In the genomic region with DNA sequence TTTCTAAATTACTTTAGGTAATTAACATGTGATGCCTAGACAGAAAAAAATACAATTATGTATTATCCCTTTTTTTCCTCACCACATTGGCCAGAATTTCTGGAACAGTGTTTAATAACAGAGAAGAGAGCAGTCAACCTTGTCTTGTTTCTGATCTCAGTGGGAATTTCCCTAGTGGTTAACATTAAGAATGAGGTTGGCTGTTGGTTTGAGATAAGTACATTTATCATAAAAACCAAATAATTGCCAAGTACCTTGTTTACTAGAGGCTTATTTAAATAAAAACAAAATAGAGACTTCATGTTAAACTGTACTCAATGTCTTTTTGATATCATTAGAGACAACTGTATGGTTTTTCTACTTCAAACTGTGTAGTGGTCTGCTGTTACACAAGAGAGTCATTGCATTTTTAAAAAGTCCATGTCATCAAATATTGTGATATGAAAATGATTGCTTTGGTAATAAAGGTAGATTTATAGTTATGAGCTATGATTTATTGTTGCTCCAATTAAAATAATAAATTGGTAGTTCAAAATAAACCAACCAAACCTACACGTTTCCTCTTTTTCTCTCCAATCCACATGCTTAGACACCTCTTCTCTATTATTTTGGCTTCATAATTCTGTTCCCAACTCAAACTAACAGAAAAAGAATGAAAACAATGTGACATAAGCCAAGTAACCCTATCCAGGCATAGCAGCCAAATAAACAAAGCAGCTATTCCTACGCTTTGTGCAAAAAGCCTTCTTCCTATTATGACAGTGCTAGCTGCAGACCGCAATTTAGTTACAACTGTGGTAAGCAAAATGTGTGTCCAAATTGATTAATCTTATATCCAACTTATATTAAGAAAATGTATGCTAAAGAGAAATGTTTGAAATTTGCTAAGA, we compare ENCODE assay signal across 8 cellular contexts. TPM values are rescaled to one million over a fixed set of nuclear protein-coding genes. Genes with fewer than 3 reads are reported as not detected.
DNase-seq lines count a peak whose midpoint lies in the region; ATAC-seq and TF ChIP-seq lines count a peak whose summit lies in the region.

No MANE protein-coding gene starts in this region.

- WGBS in mammary epithelial cell (ENCODE audit: low coverage, missing lambda C conversion rate) = 28% methylated on average over 3 of the region's 3 CpGs

- TF ChIP-seq CTCF in mammary epithelial cell (conservative IDR thresholded peaks at IDR 0.05 in 1 of 2, IDR thresholded peaks at IDR 0.05 in 1 of 2; ENCODE audit: extremely low read depth in 1 of 2, insufficient read depth in 1 of 2, low read depth in 1 of 2, low read length in 2 of 2) (no peak), nephron (IDR thresholded peaks at IDR 0.05; ENCODE audit: unreplicated experiment in 3 of 3) (no peak)

- H2AFZ ChIP-seq in mammary epithelial cell (ENCODE audit: low read depth, low read length) = peak overlapping the region; percentile 71

- CTCF ChIA-PET in mammary epithelial cell (lab: Charles Lee; ENCODE audit: low non-redundant PET) = no interaction called here

- ATAC-seq in HG03378 (IDR thresholded peaks at IDR 0.05; ENCODE audit: unreplicated experiment) = peak; percentile 31
- ATAC-seq in GM18505 (IDR thresholded peaks at IDR 0.05; ENCODE audit: unreplicated experiment) = no peak
- ATAC-seq in HG03439 (IDR thresholded peaks at IDR 0.05; ENCODE audit: unreplicated experiment) = no peak

- no peak for TF ChIP-seq POLR2A in GM18505 (IDR thresholded peaks at IDR 0.05; ENCODE audit: borderline replicate concordance, extremely low read depth, insufficient read depth, insufficient read length)

- no peaks in the 10 kb centered on the region for H3K36me3 Mint-ChIP-seq in nephron (ENCODE audit: low read depth)

- no peaks in the 10 kb centered on the region for H3K27me3 ChIP-seq in mammary epithelial cell (ENCODE audit: insufficient read depth, low read length)

- no peak overlapping the region for H3K9ac ChIP-seq in mammary epithelial cell (ENCODE audit: insufficient read depth, low read length)

- peak overlapping the region; percentile 60 for H3K4me2 ChIP-seq in mammary epithelial cell (ENCODE audit: insufficient read depth, low read depth, low read length)

- H3K4me1 Mint-ChIP-seq in nephron = peaks cover 39% of the 10 kb centered on the region

- dilution Hi-C loops in mammary epithelial cell (cut with HindIII; ENCODE audit: low sequenced_read_pairs) = no loop called here

- H3K9me3 Mint-ChIP-seq in nephron = peaks cover 12% of the 10 kb centered on the region

- no peaks in the 10 kb centered on the region for H3K36me3 ChIP-seq in mammary epithelial cell (ENCODE audit: insufficient read depth, low read length)

- peak; percentile 25 for DNase-seq in SIG-M5 treated with dmso at 0.1 percent for 504 hours (lab: John Stamatoyannopoulos, UW; ENCODE audit: unreplicated experiment)
- DNase-seq in SIG-M5 (lab: John Stamatoyannopoulos, UW) = no peak
- DNase-seq in mammary epithelial cell = peak; percentile 28
- DNase-seq in medulla oblongata (ENCODE audit: extremely low spot score) = no peak

- in situ Hi-C loops in mammary epithelial cell (cut with MboI; ENCODE audit: low sequenced_read_pairs in 2 of 2) = no loop called here

- no peaks in the 10 kb centered on the region for H3K9me3 ChIP-seq in mammary epithelial cell (replicated peaks; ENCODE audit: insufficient read depth, low read length)

- no peak overlapping the region for H3K27ac ChIP-seq in mammary epithelial cell (ENCODE audit: insufficient read depth, low read depth, low read length)

- peak overlapping the region; percentile 29 to 71 (median 42) for H3K27ac Mint-ChIP-seq in nephron

- H3K27me3 Mint-ChIP-seq in nephron (ENCODE audit: low read depth) = no peaks in the 10 kb centered on the region

- no TSS peak for BruUV-seq in mammary epithelial cell (replicated peaks; lab: Mats Ljungman, UMichigan)

- H4K20me1 ChIP-seq in mammary epithelial cell (ENCODE audit: insufficient read depth, low read length) = no peaks in the 10 kb centered on the region

- peaks cover 29% of the 10 kb centered on the region for H3K4me1 ChIP-seq in mammary epithelial cell (ENCODE audit: insufficient read depth, low read length)

- peak overlapping the region in 2 of 3 experiments; percentile 31 to 42 for H3K4me3 Mint-ChIP-seq in nephron

- no peaks in the 10 kb centered on the region for H3K79me2 ChIP-seq in mammary epithelial cell (ENCODE audit: insufficient read depth, low read length)

- no peak overlapping the region for H3K4me3 ChIP-seq in mammary epithelial cell (replicated peaks in 1 of 3; ENCODE audit: insufficient read depth in 1 of 3, low read depth in 2 of 3, low read length in 3 of 3)

- intact Hi-C loops in mammary epithelial cell (cut with micrococcal nuclease) = no loop called here

RNA-seq across cellular contexts. Expression of a gene that starts 20.9 kb away (rescaled TPM):
- 10 to 100 TPM; 61.8 to 76.8 TPM for total RNA-seq in mammary epithelial cell
- 39.2 TPM for polyA plus RNA-seq in mammary epithelial cell
- polyA minus RNA-seq in mammary epithelial cell = 18.8 TPM

Comparison
In these comparisons a context has a peak if more than half of its experiments do, and no peak if none do; other contexts are left out.
1. DNase-seq: peak in SIG-M5 treated with dmso at 0.1 percent for 504 hours (single experiment) and mammary epithelial cell (single experiment); none in SIG-M5 (single experiment) and medulla oblongata (single experiment).